In the genomic region with DNA sequence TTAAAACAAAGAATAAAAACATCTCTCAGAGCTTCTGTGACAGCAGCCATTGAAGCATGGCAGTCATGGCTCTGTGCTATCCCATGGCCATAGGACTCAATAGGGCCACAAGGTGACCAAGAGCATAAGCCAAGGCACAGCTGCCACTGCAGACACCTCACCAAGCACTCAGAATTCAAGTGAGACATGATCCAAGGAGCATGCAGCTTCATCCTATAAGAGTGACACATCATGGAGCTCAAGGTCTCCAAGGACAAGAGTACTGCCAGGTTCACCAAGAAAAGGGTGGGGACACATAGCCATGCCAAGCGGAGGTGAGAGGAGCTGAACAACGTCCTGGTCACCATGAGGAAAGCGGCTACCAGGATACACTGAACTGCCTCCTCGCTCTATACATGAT, we compare ENCODE assay signal across 11 cellular contexts. TPM values are rescaled to one million over a fixed set of nuclear protein-coding genes. Genes with fewer than 3 reads are reported as not detected.
"Had no signal": no experiment of that assay in that cellular context is flagged by ENCODE, and none has a peak within 500 bp of the region (broad histone marks: within the 10 kb centered on the region; RNA-seq: fewer than 3 reads in every experiment).

No MANE protein-coding gene starts in this region.

- H3K36me3 ChIP-seq: stomach, thyroid gland had no signal

- H3K4me3 ChIP-seq: stomach, thyroid gland had no signal

- H3K27me3 ChIP-seq: stomach, thyroid gland had no signal

- ATAC-seq: activated CD4-positive, alpha-beta T cell treated with anti-CD3 and anti-CD28 coated beads for 36 hours; activated CD8-positive, alpha-beta T cell treated with anti-CD3 and anti-CD28 coated beads for 36 hours had no signal

- DNase-seq: activated CD4-positive, alpha-beta T cell treated with anti-CD3 and anti-CD28 coated beads for 36 hours; activated CD8-positive, alpha-beta memory T cell treated with anti-CD3 and anti-CD28 coated beads, Interleukin-2, amount 50 U/mL, for 4 hours; activated CD8-positive, alpha-beta T cell treated with anti-CD3 and anti-CD28 coated beads for 36 hours; activated naive CD8-positive, alpha-beta T cell treated with anti-CD3 and anti-CD28 coated beads, Interleukin-2, amount 10 ng/mL, durations not matched to agents 7 days and 5 days; anterior cingulate cortex; left cardiac atrium; stomach; T-helper 9 cell; thyroid gland had no signal

- H3K9me3 ChIP-seq: stomach, thyroid gland had no signal

- H3K27ac ChIP-seq: thyroid gland, VCaP had no signal

RNA-seq across cellular contexts. Expression of a gene that starts 53.0 kb away (rescaled TPM):
- total RNA-seq: activated CD8-positive, alpha-beta T cell treated with anti-CD3 and anti-CD28 coated beads for 36 hours; lung microvascular endothelial cell had no signal
